In genomic region chr2:234978466-234979203, GRCh38 we compare ENCODE assay signal across 1 cellular context.
TF ChIP-seq lines count a peak whose summit lies in the region.

No MANE protein-coding gene starts in this region.

TF ChIP-seq in HepG2, 621 proteins besides CTCF, POLR2A, EP300 and RAD21 (continued from another document and continues in another):
- TF ChIP-seq PREB (CRISPR knock-in tag; IDR thresholded peaks at IDR 0.05) (no peak), ZBTB43 (CRISPR knock-in tag; conservative IDR thresholded peaks at IDR 0.05) (no peak), ZNF839 (CRISPR knock-in tag; IDR thresholded peaks at IDR 0.05; ENCODE audit: borderline replicate concordance) (no peak), HNRNPUL1 (IDR thresholded peaks at IDR 0.05; ENCODE audit: low read depth, low read length) (no peak), ZNF615 (CRISPR knock-in tag; IDR thresholded peaks at IDR 0.05; ENCODE audit: borderline replicate concordance) (no peak), ZNF18 (CRISPR knock-in tag; IDR thresholded peaks at IDR 0.05; ENCODE audit: insufficient replicate concordance) (no peak), ATF5 (CRISPR knock-in tag; IDR thresholded peaks at IDR 0.05; ENCODE audit: low read depth) (no peak), SIX1 (CRISPR knock-in tag; IDR thresholded peaks at IDR 0.05; ENCODE audit: borderline replicate concordance) (no peak), REXO4 (CRISPR knock-in tag; IDR thresholded peaks at IDR 0.05; ENCODE audit: borderline replicate concordance) (no peak), ZNF414 (CRISPR knock-in tag; IDR thresholded peaks at IDR 0.05) (0 out of 2 replicates have a peak, but pooled peaks have one; percentile 45), ZNF629 (CRISPR knock-in tag; conservative IDR thresholded peaks at IDR 0.05) (no peak), PAX8 (CRISPR knock-in tag; IDR thresholded peaks at IDR 0.05; ENCODE audit: borderline replicate concordance) (no peak), TOPORS (CRISPR knock-in tag; IDR thresholded peaks at IDR 0.05) (no peak), ZBTB7B (CRISPR knock-in tag; IDR thresholded peaks at IDR 0.05) (no peak; the same call in 1 of the 2 replicates), JUND (CRISPR knock-in tag; IDR thresholded peaks at IDR 0.05) (no peak), SMAD1 (CRISPR knock-in tag; IDR thresholded peaks at IDR 0.05; ENCODE audit: borderline replicate concordance, low read depth) (0 out of 2 replicates have a peak, but pooled peaks have one; percentile 17), POLR2G (IDR thresholded peaks at IDR 0.05; ENCODE audit: low read depth, low read length) (0 out of 2 replicates have a peak, but pooled peaks have one; percentile 26), THAP9 (CRISPR knock-in tag; IDR thresholded peaks at IDR 0.05; ENCODE audit: borderline replicate concordance) (no peak), SRSF4 (IDR thresholded peaks at IDR 0.05; ENCODE audit: low read depth, low read length, poor library complexity, severe bottlenecking) (no peak), MAFF (IDR thresholded peaks at IDR 0.05; ENCODE audit: low read depth, low read length) (no peak), CAMTA2 (CRISPR knock-in tag; IDR thresholded peaks at IDR 0.05; ENCODE audit: borderline replicate concordance) (0 out of 2 replicates have a peak, but pooled peaks have one; percentile 42), ZNF550 (CRISPR knock-in tag; IDR thresholded peaks at IDR 0.05; ENCODE audit: borderline replicate concordance) (no peak), ZC3H4 (CRISPR knock-in tag; IDR thresholded peaks at IDR 0.05; ENCODE audit: borderline replicate concordance) (no peak)
- TF ChIP-seq, protein P1, sequence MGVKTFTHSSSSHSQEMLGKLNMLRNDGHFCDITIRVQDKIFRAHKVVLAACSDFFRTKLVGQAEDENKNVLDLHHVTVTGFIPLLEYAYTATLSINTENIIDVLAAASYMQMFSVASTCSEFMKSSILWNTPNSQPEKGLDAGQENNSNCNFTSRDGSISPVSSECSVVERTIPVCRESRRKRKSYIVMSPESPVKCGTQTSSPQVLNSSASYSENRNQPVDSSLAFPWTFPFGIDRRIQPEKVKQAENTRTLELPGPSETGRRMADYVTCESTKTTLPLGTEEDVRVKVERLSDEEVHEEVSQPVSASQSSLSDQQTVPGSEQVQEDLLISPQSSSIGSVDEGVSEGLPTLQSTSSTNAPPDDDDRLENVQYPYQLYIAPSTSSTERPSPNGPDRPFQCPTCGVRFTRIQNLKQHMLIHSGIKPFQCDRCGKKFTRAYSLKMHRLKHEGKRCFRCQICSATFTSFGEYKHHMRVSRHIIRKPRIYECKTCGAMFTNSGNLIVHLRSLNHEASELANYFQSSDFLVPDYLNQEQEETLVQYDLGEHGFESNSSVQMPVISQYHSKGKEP (CRISPR knock-in tag; IDR thresholded peaks at IDR 0.05) = no peak
- TF ChIP-seq, protein P2, sequence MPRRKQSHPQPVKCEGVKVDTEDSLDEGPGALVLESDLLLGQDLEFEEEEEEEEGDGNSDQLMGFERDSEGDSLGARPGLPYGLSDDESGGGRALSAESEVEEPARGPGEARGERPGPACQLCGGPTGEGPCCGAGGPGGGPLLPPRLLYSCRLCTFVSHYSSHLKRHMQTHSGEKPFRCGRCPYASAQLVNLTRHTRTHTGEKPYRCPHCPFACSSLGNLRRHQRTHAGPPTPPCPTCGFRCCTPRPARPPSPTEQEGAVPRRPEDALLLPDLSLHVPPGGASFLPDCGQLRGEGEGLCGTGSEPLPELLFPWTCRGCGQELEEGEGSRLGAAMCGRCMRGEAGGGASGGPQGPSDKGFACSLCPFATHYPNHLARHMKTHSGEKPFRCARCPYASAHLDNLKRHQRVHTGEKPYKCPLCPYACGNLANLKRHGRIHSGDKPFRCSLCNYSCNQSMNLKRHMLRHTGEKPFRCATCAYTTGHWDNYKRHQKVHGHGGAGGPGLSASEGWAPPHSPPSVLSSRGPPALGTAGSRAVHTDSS (CRISPR knock-in tag; conservative IDR thresholded peaks at IDR 0.05) = no peak
- TF ChIP-seq, protein P3, sequence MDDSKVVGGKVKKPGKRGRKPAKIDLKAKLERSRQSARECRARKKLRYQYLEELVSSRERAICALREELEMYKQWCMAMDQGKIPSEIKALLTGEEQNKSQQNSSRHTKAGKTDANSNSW (CRISPR knock-in tag; IDR thresholded peaks at IDR 0.05; ENCODE audit: borderline replicate concordance) = no peak
- TF ChIP-seq, protein P4, sequence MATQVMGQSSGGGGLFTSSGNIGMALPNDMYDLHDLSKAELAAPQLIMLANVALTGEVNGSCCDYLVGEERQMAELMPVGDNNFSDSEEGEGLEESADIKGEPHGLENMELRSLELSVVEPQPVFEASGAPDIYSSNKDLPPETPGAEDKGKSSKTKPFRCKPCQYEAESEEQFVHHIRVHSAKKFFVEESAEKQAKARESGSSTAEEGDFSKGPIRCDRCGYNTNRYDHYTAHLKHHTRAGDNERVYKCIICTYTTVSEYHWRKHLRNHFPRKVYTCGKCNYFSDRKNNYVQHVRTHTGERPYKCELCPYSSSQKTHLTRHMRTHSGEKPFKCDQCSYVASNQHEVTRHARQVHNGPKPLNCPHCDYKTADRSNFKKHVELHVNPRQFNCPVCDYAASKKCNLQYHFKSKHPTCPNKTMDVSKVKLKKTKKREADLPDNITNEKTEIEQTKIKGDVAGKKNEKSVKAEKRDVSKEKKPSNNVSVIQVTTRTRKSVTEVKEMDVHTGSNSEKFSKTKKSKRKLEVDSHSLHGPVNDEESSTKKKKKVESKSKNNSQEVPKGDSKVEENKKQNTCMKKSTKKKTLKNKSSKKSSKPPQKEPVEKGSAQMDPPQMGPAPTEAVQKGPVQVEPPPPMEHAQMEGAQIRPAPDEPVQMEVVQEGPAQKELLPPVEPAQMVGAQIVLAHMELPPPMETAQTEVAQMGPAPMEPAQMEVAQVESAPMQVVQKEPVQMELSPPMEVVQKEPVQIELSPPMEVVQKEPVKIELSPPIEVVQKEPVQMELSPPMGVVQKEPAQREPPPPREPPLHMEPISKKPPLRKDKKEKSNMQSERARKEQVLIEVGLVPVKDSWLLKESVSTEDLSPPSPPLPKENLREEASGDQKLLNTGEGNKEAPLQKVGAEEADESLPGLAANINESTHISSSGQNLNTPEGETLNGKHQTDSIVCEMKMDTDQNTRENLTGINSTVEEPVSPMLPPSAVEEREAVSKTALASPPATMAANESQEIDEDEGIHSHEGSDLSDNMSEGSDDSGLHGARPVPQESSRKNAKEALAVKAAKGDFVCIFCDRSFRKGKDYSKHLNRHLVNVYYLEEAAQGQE (IDR thresholded peaks at IDR 0.05; ENCODE audit: borderline replicate concordance in 1 of 2, low read depth in 1 of 2, low read length in 2 of 2) = no peak
- TF ChIP-seq, protein P5, sequence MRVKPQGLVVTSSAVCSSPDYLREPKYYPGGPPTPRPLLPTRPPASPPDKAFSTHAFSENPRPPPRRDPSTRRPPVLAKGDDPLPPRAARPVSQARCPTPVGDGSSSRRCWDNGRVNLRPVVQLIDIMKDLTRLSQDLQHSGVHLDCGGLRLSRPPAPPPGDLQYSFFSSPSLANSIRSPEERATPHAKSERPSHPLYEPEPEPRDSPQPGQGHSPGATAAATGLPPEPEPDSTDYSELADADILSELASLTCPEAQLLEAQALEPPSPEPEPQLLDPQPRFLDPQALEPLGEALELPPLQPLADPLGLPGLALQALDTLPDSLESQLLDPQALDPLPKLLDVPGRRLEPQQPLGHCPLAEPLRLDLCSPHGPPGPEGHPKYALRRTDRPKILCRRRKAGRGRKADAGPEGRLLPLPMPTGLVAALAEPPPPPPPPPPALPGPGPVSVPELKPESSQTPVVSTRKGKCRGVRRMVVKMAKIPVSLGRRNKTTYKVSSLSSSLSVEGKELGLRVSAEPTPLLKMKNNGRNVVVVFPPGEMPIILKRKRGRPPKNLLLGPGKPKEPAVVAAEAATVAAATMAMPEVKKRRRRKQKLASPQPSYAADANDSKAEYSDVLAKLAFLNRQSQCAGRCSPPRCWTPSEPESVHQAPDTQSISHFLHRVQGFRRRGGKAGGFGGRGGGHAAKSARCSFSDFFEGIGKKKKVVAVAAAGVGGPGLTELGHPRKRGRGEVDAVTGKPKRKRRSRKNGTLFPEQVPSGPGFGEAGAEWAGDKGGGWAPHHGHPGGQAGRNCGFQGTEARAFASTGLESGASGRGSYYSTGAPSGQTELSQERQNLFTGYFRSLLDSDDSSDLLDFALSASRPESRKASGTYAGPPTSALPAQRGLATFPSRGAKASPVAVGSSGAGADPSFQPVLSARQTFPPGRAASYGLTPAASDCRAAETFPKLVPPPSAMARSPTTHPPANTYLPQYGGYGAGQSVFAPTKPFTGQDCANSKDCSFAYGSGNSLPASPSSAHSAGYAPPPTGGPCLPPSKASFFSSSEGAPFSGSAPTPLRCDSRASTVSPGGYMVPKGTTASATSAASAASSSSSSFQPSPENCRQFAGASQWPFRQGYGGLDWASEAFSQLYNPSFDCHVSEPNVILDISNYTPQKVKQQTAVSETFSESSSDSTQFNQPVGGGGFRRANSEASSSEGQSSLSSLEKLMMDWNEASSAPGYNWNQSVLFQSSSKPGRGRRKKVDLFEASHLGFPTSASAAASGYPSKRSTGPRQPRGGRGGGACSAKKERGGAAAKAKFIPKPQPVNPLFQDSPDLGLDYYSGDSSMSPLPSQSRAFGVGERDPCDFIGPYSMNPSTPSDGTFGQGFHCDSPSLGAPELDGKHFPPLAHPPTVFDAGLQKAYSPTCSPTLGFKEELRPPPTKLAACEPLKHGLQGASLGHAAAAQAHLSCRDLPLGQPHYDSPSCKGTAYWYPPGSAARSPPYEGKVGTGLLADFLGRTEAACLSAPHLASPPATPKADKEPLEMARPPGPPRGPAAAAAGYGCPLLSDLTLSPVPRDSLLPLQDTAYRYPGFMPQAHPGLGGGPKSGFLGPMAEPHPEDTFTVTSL (CRISPR knock-in tag; IDR thresholded peaks at IDR 0.05; ENCODE audit: borderline replicate concordance) = no peak
- TF ChIP-seq, protein P6, sequence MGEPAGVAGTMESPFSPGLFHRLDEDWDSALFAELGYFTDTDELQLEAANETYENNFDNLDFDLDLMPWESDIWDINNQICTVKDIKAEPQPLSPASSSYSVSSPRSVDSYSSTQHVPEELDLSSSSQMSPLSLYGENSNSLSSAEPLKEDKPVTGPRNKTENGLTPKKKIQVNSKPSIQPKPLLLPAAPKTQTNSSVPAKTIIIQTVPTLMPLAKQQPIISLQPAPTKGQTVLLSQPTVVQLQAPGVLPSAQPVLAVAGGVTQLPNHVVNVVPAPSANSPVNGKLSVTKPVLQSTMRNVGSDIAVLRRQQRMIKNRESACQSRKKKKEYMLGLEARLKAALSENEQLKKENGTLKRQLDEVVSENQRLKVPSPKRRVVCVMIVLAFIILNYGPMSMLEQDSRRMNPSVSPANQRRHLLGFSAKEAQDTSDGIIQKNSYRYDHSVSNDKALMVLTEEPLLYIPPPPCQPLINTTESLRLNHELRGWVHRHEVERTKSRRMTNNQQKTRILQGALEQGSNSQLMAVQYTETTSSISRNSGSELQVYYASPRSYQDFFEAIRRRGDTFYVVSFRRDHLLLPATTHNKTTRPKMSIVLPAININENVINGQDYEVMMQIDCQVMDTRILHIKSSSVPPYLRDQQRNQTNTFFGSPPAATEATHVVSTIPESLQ (CRISPR knock-in tag; conservative IDR thresholded peaks at IDR 0.05) = no peak
